1 cellular context compared by ENCODE assay signal in the genomic region with DNA sequence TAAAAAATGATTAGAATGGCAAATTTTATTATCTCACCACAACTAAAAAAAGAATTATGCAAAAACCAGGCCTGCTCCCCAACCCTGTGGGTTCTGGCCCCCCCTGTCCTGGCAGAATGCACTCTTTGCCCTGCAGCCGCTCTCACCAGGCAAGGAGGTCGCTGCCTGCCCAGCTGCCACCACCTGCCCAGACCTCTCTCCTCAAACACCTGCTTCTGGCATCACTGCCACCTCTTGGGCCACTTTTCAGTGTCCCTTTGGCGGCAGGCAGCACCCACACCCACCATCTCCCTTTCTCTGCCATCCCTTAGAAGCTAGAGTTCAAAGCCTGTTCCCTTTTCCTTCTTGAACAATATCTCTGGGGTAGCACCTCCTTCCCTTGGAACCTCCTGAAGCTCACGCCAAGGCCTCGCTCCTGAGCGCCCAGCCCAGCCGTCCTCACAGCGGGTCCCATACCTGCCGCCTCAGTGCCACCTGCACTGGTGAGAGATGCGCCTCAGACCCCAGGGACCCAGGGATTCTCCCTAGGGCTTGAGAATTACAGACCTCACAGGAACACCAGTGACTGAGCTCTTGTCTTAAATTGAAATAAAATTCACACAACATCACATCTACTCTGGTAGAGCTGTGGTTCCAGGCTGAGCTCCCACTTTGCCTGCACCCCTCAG.
TF ChIP-seq lines count a peak whose summit lies in the region.

No MANE protein-coding gene starts in this region.

TF ChIP-seq in GM12878, 131 proteins besides CTCF, POLR2A, EP300 and RAD21 (continued from another document):
- no peak for TF ChIP-seq E2F8 (IDR thresholded peaks at IDR 0.05; ENCODE audit: low read depth, partially characterized antibody)
- TF ChIP-seq SP1 (IDR thresholded peaks at IDR 0.05; ENCODE audit: low read depth, low read length), result no peak
- TF ChIP-seq IRF4 (IDR thresholded peaks at IDR 0.05; ENCODE audit: low read depth, low read length), result no peak
- TF ChIP-seq SMC3 (IDR thresholded peaks at IDR 0.05; ENCODE audit: borderline replicate concordance, low read length), result no peak
- no peak for TF ChIP-seq IKZF2 (IDR thresholded peaks at IDR 0.05)
- no peak for TF ChIP-seq TCF12 (IDR thresholded peaks at IDR 0.05; ENCODE audit: low read depth, low read length)
- TF ChIP-seq HDGF (IDR thresholded peaks at IDR 0.05), result peak; percentile 39; the same call in 1 of the 2 replicates
- peak; percentile 16; the same call in 1 of the 2 replicates for TF ChIP-seq POLR2AphosphoS5 (IDR thresholded peaks at IDR 0.05; ENCODE audit: low read length)
- no peak for TF ChIP-seq SUPT20H (IDR thresholded peaks at IDR 0.05; ENCODE audit: borderline replicate concordance, control insufficient read depth, low read depth, low read length)
- TF ChIP-seq STAT3 (IDR thresholded peaks at IDR 0.05; ENCODE audit: low read depth, low read length), result no peak
- no peak for TF ChIP-seq SUZ12 (IDR thresholded peaks at IDR 0.05; ENCODE audit: unreplicated experiment)
- 0 out of 2 replicates have a peak, but pooled peaks have one; percentile 1 for TF ChIP-seq SPI1 (IDR thresholded peaks at IDR 0.05; ENCODE audit: borderline replicate concordance, insufficient read depth, low read depth, low read length)
- no peak for TF ChIP-seq NR2F1 (conservative IDR thresholded peaks at IDR 0.05)
- no peak for TF ChIP-seq ZBTB40 (IDR thresholded peaks at IDR 0.05; ENCODE audit: borderline replicate concordance)
- TF ChIP-seq ZNF217 (IDR thresholded peaks at IDR 0.05), result no peak
- no peak for TF ChIP-seq ZBTB33 (IDR thresholded peaks at IDR 0.05)
- TF ChIP-seq TCF3 (IDR thresholded peaks at IDR 0.05; ENCODE audit: borderline replicate concordance, insufficient read depth, low read depth, low read length), result 0 out of 2 replicates have a peak, but pooled peaks have one; percentile 22
- no peak for TF ChIP-seq EGR1 (IDR thresholded peaks at IDR 0.05; ENCODE audit: borderline replicate concordance in 1 of 2, low read depth in 2 of 2, low read length in 2 of 2)
- no peak for TF ChIP-seq MXI1 (IDR thresholded peaks at IDR 0.05; ENCODE audit: low read depth, low read length)
- no peak for TF ChIP-seq RELA (IDR thresholded peaks at IDR 0.05; ENCODE audit: borderline replicate concordance, partially characterized antibody)
- no peak for TF ChIP-seq TAF1 (IDR thresholded peaks at IDR 0.05; ENCODE audit: borderline replicate concordance, low read depth, low read length)
- no peak for TF ChIP-seq EED (IDR thresholded peaks at IDR 0.05; ENCODE audit: low read depth)
- TF ChIP-seq RUNX3 (IDR thresholded peaks at IDR 0.05; ENCODE audit: low read length), result peak; percentile 17; the same call in 1 of the 2 replicates
- no peak for TF ChIP-seq POLR2AphosphoS2 (IDR thresholded peaks at IDR 0.05; ENCODE audit: low read depth, low read length)
- TF ChIP-seq CHD1 (IDR thresholded peaks at IDR 0.05; ENCODE audit: low read depth, low read length), result no peak
- TF ChIP-seq RCOR1 (conservative IDR thresholded peaks at IDR 0.05; ENCODE audit: low read depth, low read length), result no peak
- no peak for TF ChIP-seq NFYA (IDR thresholded peaks at IDR 0.05; ENCODE audit: borderline replicate concordance, low read depth, low read length)
- TF ChIP-seq BHLHE40 (IDR thresholded peaks at IDR 0.05; ENCODE audit: borderline replicate concordance in 1 of 2, low read depth in 2 of 2, low read length in 1 of 2), result no peak
- no peak for TF ChIP-seq FOS (IDR thresholded peaks at IDR 0.05; ENCODE audit: borderline replicate concordance, extremely low read depth, insufficient read length)
- no peak for TF ChIP-seq PML (IDR thresholded peaks at IDR 0.05; ENCODE audit: low read length)
- no peak for TF ChIP-seq SMARCA5 (IDR thresholded peaks at IDR 0.05)
- no peak for TF ChIP-seq GABPA (IDR thresholded peaks at IDR 0.05; ENCODE audit: low read depth)
- TF ChIP-seq JUNB (IDR thresholded peaks at IDR 0.05), result no peak
- no peak for TF ChIP-seq BCL3 (IDR thresholded peaks at IDR 0.05; ENCODE audit: borderline replicate concordance, insufficient read depth, low read depth, low read length, poor library complexity, severe bottlenecking)
- TF ChIP-seq, protein P1, sequence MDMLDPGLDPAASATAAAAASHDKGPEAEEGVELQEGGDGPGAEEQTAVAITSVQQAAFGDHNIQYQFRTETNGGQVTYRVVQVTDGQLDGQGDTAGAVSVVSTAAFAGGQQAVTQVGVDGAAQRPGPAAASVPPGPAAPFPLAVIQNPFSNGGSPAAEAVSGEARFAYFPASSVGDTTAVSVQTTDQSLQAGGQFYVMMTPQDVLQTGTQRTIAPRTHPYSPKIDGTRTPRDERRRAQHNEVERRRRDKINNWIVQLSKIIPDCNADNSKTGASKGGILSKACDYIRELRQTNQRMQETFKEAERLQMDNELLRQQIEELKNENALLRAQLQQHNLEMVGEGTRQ (IDR thresholded peaks at IDR 0.05; ENCODE audit: borderline replicate concordance, low read depth, low read length), result no peak
- no peak for TF ChIP-seq MYC (IDR thresholded peaks at IDR 0.05; ENCODE audit: insufficient read depth, insufficient read length, insufficient replicate concordance, low read length, severe bottlenecking)
- no peak for TF ChIP-seq ATF3 (IDR thresholded peaks at IDR 0.05; ENCODE audit: borderline replicate concordance, extremely low read depth, low read depth, low read length)
- TF ChIP-seq ZNF24 (IDR thresholded peaks at IDR 0.05), result no peak
